ENCODE assay signal across 23 cellular contexts in genomic region chr14:60506010-60506409, GRCh38. TPM values are rescaled to one million over a fixed set of nuclear protein-coding genes. Genes with fewer than 3 reads are reported as not detected.
"Had no signal": no experiment of that assay in that cellular context is flagged by ENCODE, and none has a peak within 500 bp of the region (broad histone marks: within the 10 kb centered on the region; RNA-seq: fewer than 3 reads in every experiment).

No MANE protein-coding gene starts in this region.

- H3K4me3 ChIP-seq: cardiac muscle cell, Peyer's patch, SJSA1 had no signal

- ATAC-seq: activated T-cell treated with anti-CD3 and anti-CD28 coated beads, Interleukin-2, amount 50 U/mL, for 4 hours had no signal

- H3K36me3 ChIP-seq: brain microvascular endothelial cell, cardiac muscle cell, Peyer's patch, SJSA1 had no signal

- H3K9me3 Mint-ChIP-seq: activated CD4-positive, alpha-beta memory T cell treated with anti-CD3 and anti-CD28 coated beads for 36 hours; activated naive CD4-positive, alpha-beta T cell treated with anti-CD3 and anti-CD28 coated beads for 36 hours; activated T-cell treated with anti-CD3 and anti-CD28 coated beads, Interleukin-2, amount 50 U/mL, for 4 hours; T-helper 1 cell treated with Interleukin-12 subunit alpha and Interleukin-12 subunit beta and Interleukin-4 antibody, amounts not matched to agents 30 μg/mL and 1 μg/mL, for 36 hours had no signal

- H3K36me3 Mint-ChIP-seq: activated CD4-positive, alpha-beta memory T cell treated with anti-CD3 and anti-CD28 coated beads for 36 hours; activated naive CD8-positive, alpha-beta T cell had no signal

- H3K27ac Mint-ChIP-seq: activated CD4-positive, alpha-beta memory T cell treated with anti-CD3 and anti-CD28 coated beads for 36 hours; activated naive CD4-positive, alpha-beta T cell treated with anti-CD3 and anti-CD28 coated beads for 36 hours; activated naive CD8-positive, alpha-beta T cell; T-helper 1 cell treated with Interleukin-12 subunit alpha and Interleukin-12 subunit beta and Interleukin-4 antibody, amounts not matched to agents 30 μg/mL and 1 μg/mL, for 36 hours had no signal

- DNase-seq: activated CD4-positive, alpha-beta memory T cell treated with anti-CD3 and anti-CD28 coated beads for 36 hours; activated CD4-positive, alpha-beta T cell treated with anti-CD3 and anti-CD28 coated beads for 48 hours; activated CD4-positive, CD25-positive, alpha-beta regulatory T cell treated with anti-CD3 and anti-CD28 coated beads, Interleukin-2, amount 50 U/mL, for 72 hours; activated CD8-positive, alpha-beta memory T cell treated with anti-CD3 and anti-CD28 coated beads for 24 hours; activated gamma-delta T cell; activated naive CD4-positive, alpha-beta T cell treated with anti-CD3 and anti-CD28 coated beads for 36 hours; activated T-cell treated with anti-CD3 and anti-CD28 coated beads, Interleukin-2, amount 50 U/mL, for 4 hours; brain microvascular endothelial cell; NCI-H1048; NCI-H146; NCI-H187 treated with DMSO at 0.1 percent for 48 hours; NCI-H2081 treated with DMSO at 0.1 percent for 48 hours; NCI-H446; NCI-H524; Peyer's patch; SHP77 had no signal

- H3K9me3 ChIP-seq: Peyer's patch, SJSA1 had no signal

- H3K4me1 ChIP-seq: SJSA1 had no signal

- H3K27ac ChIP-seq: brain microvascular endothelial cell, cardiac muscle cell, Peyer's patch, SJSA1 had no signal

- H3K4me3 Mint-ChIP-seq: activated CD4-positive, alpha-beta memory T cell treated with anti-CD3 and anti-CD28 coated beads for 36 hours; activated naive CD4-positive, alpha-beta T cell treated with anti-CD3 and anti-CD28 coated beads for 36 hours; activated naive CD8-positive, alpha-beta T cell; activated T-cell treated with anti-CD3 and anti-CD28 coated beads, Interleukin-2, amount 50 U/mL, for 4 hours; T-helper 1 cell treated with Interleukin-12 subunit alpha and Interleukin-12 subunit beta and Interleukin-4 antibody, amounts not matched to agents 30 μg/mL and 1 μg/mL, for 36 hours had no signal

RNA-seq across cellular contexts. Expression of gene SIX6, which starts 2.9 kb away (rescaled TPM):
- total RNA-seq: activated CD4-positive, alpha-beta memory T cell treated with anti-CD3 and anti-CD28 coated beads for 36 hours; activated naive CD4-positive, alpha-beta T cell treated with anti-CD3 and anti-CD28 coated beads for 36 hours; activated T-cell treated with anti-CD3 and anti-CD28 coated beads, Interleukin-2, amount 50 U/mL, for 4 hours; cardiac muscle cell; LHCN-M2; M059J; Peyer's patch; SJSA1 had no signal
- polyA plus RNA-seq: adipose tissue, cardiac muscle cell had no signal

RNA-seq across cellular contexts. Expression of gene C14orf39, which starts 20.1 kb away (rescaled TPM):
- total RNA-seq: activated CD4-positive, alpha-beta memory T cell treated with anti-CD3 and anti-CD28 coated beads for 36 hours; activated naive CD4-positive, alpha-beta T cell treated with anti-CD3 and anti-CD28 coated beads for 36 hours; activated T-cell treated with anti-CD3 and anti-CD28 coated beads, Interleukin-2, amount 50 U/mL, for 4 hours; M059J; Peyer's patch had no signal
